ENCODE assay signal across 1 cellular context in genomic region chr2:120542911-120543527, GRCh38.
TF ChIP-seq lines count a peak whose summit lies in the region.

No MANE protein-coding gene starts in this region.

TF ChIP-seq in HepG2, 621 proteins besides CTCF, POLR2A, EP300 and RAD21 (continued from another document and continues in another):
- TF ChIP-seq DRAP1 (CRISPR knock-in tag; IDR thresholded peaks at IDR 0.05) (peak; percentile 64), ZSCAN5A (CRISPR knock-in tag; IDR thresholded peaks at IDR 0.05; ENCODE audit: borderline replicate concordance) (peak; percentile 63; the same call in 1 of the 2 replicates), HMGXB3 (CRISPR knock-in tag; IDR thresholded peaks at IDR 0.05; ENCODE audit: borderline replicate concordance) (0 out of 2 replicates have a peak, but pooled peaks have one; percentile 55), MLX (CRISPR knock-in tag; IDR thresholded peaks at IDR 0.05) (peak; percentile 49), JUNB (CRISPR knock-in tag; IDR thresholded peaks at IDR 0.05; ENCODE audit: borderline replicate concordance) (no peak), HNF4A (CRISPR knock-in tag; IDR thresholded peaks at IDR 0.05) (peak; percentile 91), ZNF17 (CRISPR knock-in tag; IDR thresholded peaks at IDR 0.05) (no peak), ZNF343 (CRISPR knock-in tag; IDR thresholded peaks at IDR 0.05) (peak; percentile 60; the same call in 1 of the 2 replicates), RXRB (CRISPR knock-in tag; IDR thresholded peaks at IDR 0.05; ENCODE audit: borderline replicate concordance) (peak; percentile 17; the same call in 1 of the 2 replicates), ZSCAN12 (CRISPR knock-in tag; IDR thresholded peaks at IDR 0.05) (0 out of 2 replicates have a peak, but pooled peaks have one; percentile 5), PHF20 (CRISPR knock-in tag; IDR thresholded peaks at IDR 0.05) (no peak), ZNF737 (CRISPR knock-in tag; IDR thresholded peaks at IDR 0.05; ENCODE audit: borderline replicate concordance) (no peak), DDIT3 (CRISPR knock-in tag; IDR thresholded peaks at IDR 0.05) (no peak), CCAR2 (optimal IDR thresholded peaks at IDR 0.05; ENCODE audit: low read depth, low read length) (no peak), BRD4 (CRISPR knock-in tag; IDR thresholded peaks at IDR 0.05) (peak; percentile 60; the same call in 1 of the 2 replicates), SRSF4 (IDR thresholded peaks at IDR 0.05; ENCODE audit: low read depth, low read length, poor library complexity, severe bottlenecking) (no peak), ZNF280D (CRISPR knock-in tag; IDR thresholded peaks at IDR 0.05) (peak; percentile 48; the same call in 1 of the 2 replicates), ZBTB38 (CRISPR knock-in tag; IDR thresholded peaks at IDR 0.05) (peak; percentile 91), NONO (IDR thresholded peaks at IDR 0.05) (no peak), NONO (CRISPR knock-in tag; conservative IDR thresholded peaks at IDR 0.05) (0 out of 2 replicates have a peak, but pooled peaks have one; percentile 43), NFYB (CRISPR knock-in tag; IDR thresholded peaks at IDR 0.05) (no peak), ZNF609 (CRISPR knock-in tag; IDR thresholded peaks at IDR 0.05; ENCODE audit: borderline replicate concordance) (0 out of 2 replicates have a peak, but pooled peaks have one; percentile 35), SIN3A (IDR thresholded peaks at IDR 0.05; ENCODE audit: borderline replicate concordance, low read depth, low read length) (no peak), ZNF143 (CRISPR knock-in tag; IDR thresholded peaks at IDR 0.05) (no peak), MIER2 (CRISPR knock-in tag; IDR thresholded peaks at IDR 0.05) (no peak), KDM1A (CRISPR knock-in tag; IDR thresholded peaks at IDR 0.05) (0 out of 2 replicates have a peak, but pooled peaks have one; percentile 4), ATF6 (CRISPR knock-in tag; conservative IDR thresholded peaks at IDR 0.05) (no peak), ETV5 (CRISPR knock-in tag; IDR thresholded peaks at IDR 0.05; ENCODE audit: borderline replicate concordance) (peak; percentile 9; the same call in 1 of the 2 replicates), ZNF687 (CRISPR knock-in tag; IDR thresholded peaks at IDR 0.05) (peak; percentile 45; the same call in 1 of the 2 replicates)
